Comparison of ENCODE assay signal across 29 cellular contexts in genomic region chr10:83253272-83253671, GRCh38.
"Had no signal": no experiment of that assay in that cellular context is flagged by ENCODE, and none has a peak within 500 bp of the region (broad histone marks: within the 10 kb centered on the region; RNA-seq: fewer than 3 reads in every experiment).

No MANE protein-coding gene starts in this region.

- H3K9ac ChIP-seq: SK-N-SH had no signal

- H3K4me2 ChIP-seq: SK-N-SH had no signal

- H3K27ac ChIP-seq: Peyer's patch, SJSA1 had no signal

- H3K27me3 ChIP-seq: Peyer's patch, SJSA1 had no signal

- H3K4me1 ChIP-seq: Peyer's patch, SJSA1 had no signal

- H3K36me3 ChIP-seq: Peyer's patch, SJSA1 had no signal

- H3K4me3 ChIP-seq: Peyer's patch, SJSA1 had no signal

- DNase-seq: Karpas-422, MM.1S, MV-4-11, NCI-H1092, NCI-H1105, NCI-H1417 treated with DMSO at 0.1 percent for 48 hours, NCI-H1436 treated with DMSO at 0.1 percent for 48 hours, NCI-H1694 treated with DMSO at 0.1 percent for 48 hours, NCI-H187 treated with DMSO at 0.1 percent for 48 hours, NCI-H2029, NCI-H2081, NCI-H2171, NCI-H226, NCI-H446 treated with DMSO at 0.1 percent for 48 hours, NCI-H510A, NCI-H524, NCI-H526, NCI-H69, NCI-H748 treated with DMSO at 0.1 percent for 48 hours, NCI-H82, PC-3, Peyer's patch, Right ventricle myocardium superior, RPMI8226, SHP77 treated with DMSO at 0.1 percent for 48 hours, SK-N-SH, SW 1271, T-cell had no signal

- H3K9me3 ChIP-seq: SK-N-SH had no signal

- ATAC-seq: PC-3, T-cell had no signal
